ENCODE assay signal across 11 cellular contexts in the genomic region with DNA sequence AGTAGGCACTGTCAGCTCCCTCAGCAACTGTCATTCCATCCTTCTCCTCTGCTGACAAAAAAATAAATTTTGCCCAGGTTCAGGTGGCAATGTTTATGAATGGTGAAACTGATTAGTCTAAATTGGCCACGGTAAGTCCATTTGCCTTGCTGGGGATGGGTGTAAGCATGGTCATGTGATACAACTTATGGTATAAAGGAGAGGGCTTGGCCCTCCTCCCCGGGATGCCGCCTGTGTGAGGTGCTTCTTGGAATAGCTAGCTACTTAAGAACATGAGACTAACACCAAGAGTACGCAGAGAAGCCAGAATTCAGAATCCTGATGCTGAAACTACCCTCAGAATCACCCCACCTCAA.
DNase-seq lines count a peak whose midpoint lies in the region; ATAC-seq, FAIRE-seq and TF ChIP-seq lines count a peak whose summit lies in the region.
"Had no signal": no experiment of that assay in that cellular context is flagged by ENCODE, and none has a peak within 500 bp of the region (broad histone marks: within the 10 kb centered on the region; RNA-seq: fewer than 3 reads in every experiment).

No MANE protein-coding gene starts in this region.

- H3K36me3 Mint-ChIP-seq in CD14-positive monocyte: peaks cover 19 to 24% of the 10 kb centered on the region in 2 donors

- no peaks in the 10 kb centered on the region for H3K36me3 ChIP-seq in Panc1 (ENCODE audit: control insufficient read depth, insufficient read depth, low read length)
- H3K36me3 ChIP-seq in keratinocyte (ENCODE audit: control insufficient read depth in 2 of 2, extremely low read depth in 1 of 2, insufficient read depth in 2 of 2, low read length in 2 of 2): no peaks in the 10 kb centered on the region
- H3K36me3 ChIP-seq in upper lobe of right lung: peaks cover 5% of the 10 kb centered on the region

- FAIRE-seq in keratinocyte (lab: Jason Lieb, UNC): no peak
- FAIRE-seq: colon had no signal

- in situ Hi-C loops in Panc1 (cut with HindIII; ENCODE audit: low pct_unique_long_range_greater_than_20kb, low sequenced_read_pairs): no loop called here

- no peak overlapping the region for H3K4me2 ChIP-seq in keratinocyte (ENCODE audit: control insufficient read depth, extremely low read depth, insufficient read depth, low read depth, low read length)

- H3K4me1 Mint-ChIP-seq in CD14-positive monocyte: no peaks in the 10 kb centered on the region
- H3K4me1 Mint-ChIP-seq: stimulated activated naive CD8-positive, alpha-beta T cell treated with anti-CD3 and anti-CD28 coated beads, Interleukin-15, amount 100 ng/mL, for 72 hours had no signal

- no peaks in the 10 kb centered on the region for H4K20me1 ChIP-seq in keratinocyte (ENCODE audit: control insufficient read depth, extremely low read depth, insufficient read depth, low read length)

- dilution Hi-C loops in keratinocyte (cut with MboI; ENCODE audit: extremely low pct_ligation_motif_present, low sequenced_read_pairs): no loop called here

- H3K79me2 ChIP-seq in keratinocyte (ENCODE audit: control insufficient read depth, insufficient read depth, low read length): no peaks in the 10 kb centered on the region

- H3K9me3 ChIP-seq in Panc1 (ENCODE audit: control insufficient read depth, insufficient read depth, low read depth, low read length) (no peaks in the 10 kb centered on the region), keratinocyte (ENCODE audit: control insufficient read depth, low read depth, low read length) (no peaks in the 10 kb centered on the region), upper lobe of right lung (no peaks in the 10 kb centered on the region)

- H3K4me3 ChIP-seq in Panc1 (ENCODE audit: low read depth in 2 of 2, low read length in 2 of 2) (no peak overlapping the region), keratinocyte (ENCODE audit: control insufficient read depth in 2 of 3, extremely low read depth in 1 of 3, insufficient read depth in 2 of 3, low read depth in 1 of 3, low read length in 3 of 3) (no peak overlapping the region), upper lobe of right lung (no peak overlapping the region)

- H3K4me1 ChIP-seq in Panc1 (ENCODE audit: control insufficient read depth, insufficient read depth, low read length) (no peaks in the 10 kb centered on the region), keratinocyte (ENCODE audit: control insufficient read depth, extremely low read depth, insufficient read depth, low read length) (peaks cover 18% of the 10 kb centered on the region), upper lobe of right lung (peaks cover 27% of the 10 kb centered on the region)

- H2AFZ ChIP-seq in keratinocyte (ENCODE audit: control insufficient read depth, low read length): peak overlapping the region; percentile 32

- H3K27ac ChIP-seq in Panc1 (ENCODE audit: low read length): no peak overlapping the region
- H3K27ac ChIP-seq in keratinocyte (ENCODE audit: control insufficient read depth, insufficient read depth, low read length): no peak overlapping the region
- H3K27ac ChIP-seq in upper lobe of right lung: peak overlapping the region; percentile 24

- intact Hi-C loops in Panc1 (cut with micrococcal nuclease; ENCODE audit: unreplicated experiment): loop anchor here (1.0 to 10.0 kb wide), 2 partner anchors 149 to 280 kb away; a partner anchor contains a TSS
- intact Hi-C loops in upper lobe of right lung (cut with DNase I): loop anchor here (5.0 kb wide), 1 partner anchor 148 kb away; a partner anchor contains a TSS
- intact Hi-C loops in CD14-positive monocyte (cut with micrococcal nuclease): loop anchor here in 1 of 2 donors (2.0 to 10.0 kb wide), 2 partner anchors 60 to 148 kb away; a partner anchor contains a TSS

- CTCF ChIA-PET in Panc1 (lab: Charles Lee): interaction anchor here (0.7 to 5.3 kb wide), 6 partner anchors 9 to 176 kb away, joined by 3 to 114 read pairs (median 4); a partner anchor contains a TSS

- no peaks in the 10 kb centered on the region for H3K9me3 Mint-ChIP-seq in CD14-positive monocyte
- H3K9me3 Mint-ChIP-seq: immature natural killer cell; stimulated activated naive CD8-positive, alpha-beta T cell treated with anti-CD3 and anti-CD28 coated beads, Interleukin-15, amount 100 ng/mL, for 72 hours had no signal

- H3K27me3 ChIP-seq in Panc1 (ENCODE audit: control insufficient read depth, insufficient read depth, low read length): no peaks in the 10 kb centered on the region
- no peaks in the 10 kb centered on the region for H3K27me3 ChIP-seq in keratinocyte (ENCODE audit: control insufficient read depth, extremely low read depth, insufficient read depth, low read length)
- no peaks in the 10 kb centered on the region for H3K27me3 ChIP-seq in upper lobe of right lung

- no peak overlapping the region for H3K9ac ChIP-seq in keratinocyte (ENCODE audit: control insufficient read depth, extremely low read depth, insufficient read depth, low read length)

- H3K9me1 ChIP-seq in keratinocyte (ENCODE audit: control insufficient read depth, extremely low read depth, insufficient read depth, low read length): peaks cover 3% of the 10 kb centered on the region

- H3K27me3 Mint-ChIP-seq in CD14-positive monocyte (ENCODE audit: low read depth in 3 of 3): no peaks in the 10 kb centered on the region
- H3K27me3 Mint-ChIP-seq: activated naive CD8-positive, alpha-beta T cell; stimulated activated naive CD8-positive, alpha-beta T cell treated with anti-CD3 and anti-CD28 coated beads, Interleukin-15, amount 100 ng/mL, for 72 hours had no signal

- no peak overlapping the region for H3K4me3 Mint-ChIP-seq in CD14-positive monocyte
- H3K4me3 Mint-ChIP-seq: activated naive CD8-positive, alpha-beta T cell; immature natural killer cell; stimulated activated naive CD8-positive, alpha-beta T cell treated with anti-CD3 and anti-CD28 coated beads, Interleukin-15, amount 100 ng/mL, for 72 hours had no signal

- DNase-seq in Panc1 (ENCODE audit: low read depth, low spot score) (no peak), keratinocyte (ENCODE audit: low read depth, low spot score) (no peak), upper lobe of right lung (no peak), NCI-H1105 treated with DMSO at 0.1 percent for 48 hours (lab: John Stamatoyannopoulos, UW) (no peak), NOMO-1 (lab: John Stamatoyannopoulos, UW; ENCODE audit: unreplicated experiment in 2 of 2) (no peak), CD14-positive monocyte (ENCODE audit: low spot score) (no peak)

- peak; percentile 4 for ATAC-seq in GM21825 (IDR thresholded peaks at IDR 0.05; ENCODE audit: unreplicated experiment)
- ATAC-seq in Panc1: peak; percentile 47
- peak; percentile 4 for ATAC-seq in upper lobe of right lung

- peak overlapping the region in 3 of 7 donors; percentile 40 to 80 (median 69) for H3K27ac Mint-ChIP-seq in CD14-positive monocyte
- H3K27ac Mint-ChIP-seq: activated naive CD8-positive, alpha-beta T cell; stimulated activated naive CD8-positive, alpha-beta T cell treated with anti-CD3 and anti-CD28 coated beads, Interleukin-15, amount 100 ng/mL, for 72 hours had no signal

- TF ChIP-seq CTCF in Panc1 (IDR thresholded peaks at IDR 0.05): no peak
- TF ChIP-seq CTCF in keratinocyte (optimal IDR thresholded peaks at IDR 0.05 in 1 of 3, IDR thresholded peaks at IDR 0.05 in 1 of 3, conservative IDR thresholded peaks at IDR 0.05 in 1 of 3; ENCODE audit: extremely low read depth in 1 of 3, insufficient read depth in 2 of 3, low read length in 3 of 3): no peak
- no peak for TF ChIP-seq CTCF in upper lobe of right lung (IDR thresholded peaks at IDR 0.05)
- TF ChIP-seq CTCF in CD14-positive monocyte (IDR thresholded peaks at IDR 0.05): no peak

- POLR2A ChIA-PET in Panc1 (lab: Charles Lee): interaction anchor here (1.4 kb wide), 1 partner anchor 148 kb away, joined by 5 read pairs; a partner anchor contains a TSS

- no TSS peak for BruUV-seq in Panc1 (replicated peaks; lab: Mats Ljungman, UMichigan)
